In the genomic region with DNA sequence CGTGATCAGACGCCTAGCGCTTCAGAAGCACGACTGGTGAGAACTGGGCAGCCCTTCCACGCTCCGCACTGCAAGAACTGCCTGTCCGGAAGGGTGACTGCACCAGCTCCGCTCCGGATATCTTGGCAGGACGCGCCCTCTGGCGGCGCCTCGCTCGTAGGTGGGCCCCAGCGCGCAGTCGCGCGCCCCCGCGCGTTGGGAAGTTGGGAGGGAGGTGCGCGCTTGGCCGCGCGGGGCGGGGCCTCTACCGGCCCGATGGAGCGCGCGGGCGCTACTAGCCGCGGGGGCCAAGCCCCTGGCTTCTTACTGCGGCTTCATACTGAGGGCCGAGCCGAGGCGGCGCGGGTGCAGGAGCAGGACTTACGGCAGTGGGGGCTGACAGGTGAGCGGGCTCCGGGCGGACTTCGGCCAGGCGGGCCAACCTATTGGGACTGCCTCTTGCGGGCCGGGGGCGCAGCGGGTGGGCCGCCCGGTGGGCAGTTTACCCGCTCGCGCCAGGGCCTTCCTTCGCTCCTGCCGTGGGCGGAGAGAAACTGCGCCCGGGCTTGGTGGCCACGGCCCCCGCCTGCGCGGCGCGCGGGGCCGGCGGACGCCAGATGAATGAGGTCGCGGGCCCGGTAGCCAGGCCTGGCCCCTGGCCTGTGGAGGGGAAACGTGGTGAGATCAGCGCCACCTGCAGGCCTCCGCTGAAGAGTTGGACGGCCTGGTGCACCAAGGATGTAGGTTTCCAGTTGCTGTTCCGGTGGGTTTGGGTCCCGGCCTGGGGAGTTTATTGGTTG, we compare ENCODE assay signal across 1 cellular context.
TF ChIP-seq lines count a peak whose summit lies in the region.

Gene CHD1L (plus strand): TSS at position 236 of the 779 bp plus-strand sequence. CDS start 20 bp downstream, at position 256.

TF ChIP-seq in HCT116, 20 proteins besides CTCF, POLR2A, EP300 and RAD21 (continued from another document):
- TF ChIP-seq, protein P1, sequence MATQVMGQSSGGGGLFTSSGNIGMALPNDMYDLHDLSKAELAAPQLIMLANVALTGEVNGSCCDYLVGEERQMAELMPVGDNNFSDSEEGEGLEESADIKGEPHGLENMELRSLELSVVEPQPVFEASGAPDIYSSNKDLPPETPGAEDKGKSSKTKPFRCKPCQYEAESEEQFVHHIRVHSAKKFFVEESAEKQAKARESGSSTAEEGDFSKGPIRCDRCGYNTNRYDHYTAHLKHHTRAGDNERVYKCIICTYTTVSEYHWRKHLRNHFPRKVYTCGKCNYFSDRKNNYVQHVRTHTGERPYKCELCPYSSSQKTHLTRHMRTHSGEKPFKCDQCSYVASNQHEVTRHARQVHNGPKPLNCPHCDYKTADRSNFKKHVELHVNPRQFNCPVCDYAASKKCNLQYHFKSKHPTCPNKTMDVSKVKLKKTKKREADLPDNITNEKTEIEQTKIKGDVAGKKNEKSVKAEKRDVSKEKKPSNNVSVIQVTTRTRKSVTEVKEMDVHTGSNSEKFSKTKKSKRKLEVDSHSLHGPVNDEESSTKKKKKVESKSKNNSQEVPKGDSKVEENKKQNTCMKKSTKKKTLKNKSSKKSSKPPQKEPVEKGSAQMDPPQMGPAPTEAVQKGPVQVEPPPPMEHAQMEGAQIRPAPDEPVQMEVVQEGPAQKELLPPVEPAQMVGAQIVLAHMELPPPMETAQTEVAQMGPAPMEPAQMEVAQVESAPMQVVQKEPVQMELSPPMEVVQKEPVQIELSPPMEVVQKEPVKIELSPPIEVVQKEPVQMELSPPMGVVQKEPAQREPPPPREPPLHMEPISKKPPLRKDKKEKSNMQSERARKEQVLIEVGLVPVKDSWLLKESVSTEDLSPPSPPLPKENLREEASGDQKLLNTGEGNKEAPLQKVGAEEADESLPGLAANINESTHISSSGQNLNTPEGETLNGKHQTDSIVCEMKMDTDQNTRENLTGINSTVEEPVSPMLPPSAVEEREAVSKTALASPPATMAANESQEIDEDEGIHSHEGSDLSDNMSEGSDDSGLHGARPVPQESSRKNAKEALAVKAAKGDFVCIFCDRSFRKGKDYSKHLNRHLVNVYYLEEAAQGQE (IDR thresholded peaks at IDR 0.05; ENCODE audit: low read depth) = no peak
- TF ChIP-seq, protein P2, sequence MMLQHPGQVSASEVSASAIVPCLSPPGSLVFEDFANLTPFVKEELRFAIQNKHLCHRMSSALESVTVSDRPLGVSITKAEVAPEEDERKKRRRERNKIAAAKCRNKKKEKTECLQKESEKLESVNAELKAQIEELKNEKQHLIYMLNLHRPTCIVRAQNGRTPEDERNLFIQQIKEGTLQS (IDR thresholded peaks at IDR 0.05) = no peak
- TF ChIP-seq ZFX (IDR thresholded peaks at IDR 0.05) (peak; percentile 99), EGR1 (IDR thresholded peaks at IDR 0.05; ENCODE audit: low read depth) (peak; percentile 97), SIN3A (IDR thresholded peaks at IDR 0.05; ENCODE audit: low read depth) (peak; percentile 56), CBX3 (IDR thresholded peaks at IDR 0.05; ENCODE audit: low read depth) (peak; percentile 59; the same call in 1 of the 2 replicates), MAX (IDR thresholded peaks at IDR 0.05) (peak; percentile 78), SRF (IDR thresholded peaks at IDR 0.05; ENCODE audit: low read depth) (no peak), CEBPB (IDR thresholded peaks at IDR 0.05; ENCODE audit: low read depth) (no peak), EZH2phosphoT487 (IDR thresholded peaks at IDR 0.05; ENCODE audit: borderline replicate concordance) (no peak), SP1 (IDR thresholded peaks at IDR 0.05; ENCODE audit: low read depth) (no peak; the same call in 1 of the 2 replicates), POLR2AphosphoS5 (IDR thresholded peaks at IDR 0.05; ENCODE audit: low read depth, low read length) (peak; percentile 85; the same call in 1 of the 2 replicates)
